Comparison of ENCODE assay signal across 10 cellular contexts in the genomic region with DNA sequence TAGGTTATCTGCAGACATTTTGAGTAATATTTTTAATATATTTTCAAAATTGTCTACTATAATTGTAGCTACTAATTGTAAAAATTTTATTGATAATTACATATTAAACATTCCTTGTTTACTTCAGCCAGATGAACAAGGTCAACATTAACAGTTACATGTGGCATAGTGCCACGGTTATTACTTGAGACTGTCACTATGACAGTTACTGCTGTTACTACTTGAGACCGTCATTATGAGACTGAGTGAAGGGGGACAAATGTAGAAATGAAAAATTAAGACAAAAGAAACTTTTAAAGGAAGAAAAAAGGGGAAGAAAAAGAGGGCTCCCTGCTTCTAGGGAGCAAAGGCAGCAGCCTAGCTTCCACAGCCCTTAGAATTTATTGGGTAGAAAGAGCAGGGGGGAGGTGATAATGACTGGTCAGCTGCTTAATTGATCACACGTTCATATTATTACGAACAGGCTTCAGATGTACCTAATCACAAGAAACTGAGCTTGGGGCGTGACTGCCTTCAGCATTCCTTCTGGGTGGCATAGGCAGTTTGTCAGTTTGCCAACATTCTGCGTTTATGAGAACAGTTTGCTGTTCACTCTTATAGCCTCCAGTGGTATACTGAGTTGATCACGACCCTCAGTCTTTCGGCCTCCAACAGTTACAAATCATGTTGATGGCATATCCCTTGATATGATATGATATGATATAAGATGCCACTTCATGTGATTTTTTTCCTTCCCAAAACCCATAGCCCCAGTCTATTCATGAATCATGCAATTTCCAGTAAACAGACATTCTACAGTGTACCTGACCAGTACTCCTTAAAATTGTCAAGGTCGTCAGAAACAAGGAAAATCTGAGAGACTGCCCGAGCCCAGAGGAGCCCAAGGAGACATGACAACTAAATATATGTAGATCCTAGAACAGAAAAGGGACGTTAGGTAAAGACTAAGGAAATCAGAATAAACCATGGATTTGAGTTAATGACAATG. TPM values are rescaled to one million over a fixed set of nuclear protein-coding genes. Genes with fewer than 3 reads are reported as not detected.
DNase-seq lines count a peak whose midpoint lies in the region; ATAC-seq and TF ChIP-seq lines count a peak whose summit lies in the region.
"Had no signal": no experiment of that assay in that cellular context is flagged by ENCODE, and none has a peak within 500 bp of the region (broad histone marks: within the 10 kb centered on the region; RNA-seq: fewer than 3 reads in every experiment).

No MANE protein-coding gene starts in this region.

- H3K27ac ChIP-seq in ascending aorta: peak overlapping the region; percentile 21 to 49
- H3K27ac ChIP-seq in right cardiac atrium (ENCODE audit: low read length): peak overlapping the region; percentile 29
- peak overlapping the region in 1 of 2 donors; percentile 3 for H3K27ac ChIP-seq in testis

- H3K9me3 Mint-ChIP-seq in activated CD8-positive, alpha-beta T cell treated with anti-CD3 and anti-CD28 coated beads for 36 hours: no peaks in the 10 kb centered on the region
- no peaks in the 10 kb centered on the region for H3K9me3 Mint-ChIP-seq in activated CD8-positive, alpha-beta T cell treated with anti-CD3 and anti-CD28 coated beads, Interleukin-2, amount 10 ng/mL, durations not matched to agents 7 days and 5 days (ENCODE audit: insufficient read depth)

- H3K9me3 ChIP-seq in ascending aorta: no peaks in the 10 kb centered on the region
- H3K9me3 ChIP-seq in right cardiac atrium (ENCODE audit: control insufficient read depth, low read length): no peaks in the 10 kb centered on the region
- H3K9me3 ChIP-seq in testis: no peaks in the 10 kb centered on the region

- 35% methylated on average over 11 of the region's 11 CpGs for WGBS in right cardiac atrium
- 33 to 53% methylated on average over 11 of the region's 11 CpGs for WGBS in testis, 2 donors

- H3K4me3 Mint-ChIP-seq in activated CD8-positive, alpha-beta T cell treated with anti-CD3 and anti-CD28 coated beads for 36 hours: no peak overlapping the region
- H3K4me3 Mint-ChIP-seq in activated CD8-positive, alpha-beta T cell treated with anti-CD3 and anti-CD28 coated beads, Interleukin-2, amount 10 ng/mL, durations not matched to agents 7 days and 5 days: no peak overlapping the region

- H3K4me1 ChIP-seq in ascending aorta (peaks cover 0 to 16% of the 10 kb centered on the region in 2 donors), right cardiac atrium (ENCODE audit: control insufficient read depth, insufficient read depth, low read length) (peaks cover 8% of the 10 kb centered on the region), testis (peaks cover 12% of the 10 kb centered on the region)

- peak overlapping the region in 1 of 2 donors; percentile 12 for H3K4me3 ChIP-seq in ascending aorta
- H3K4me3 ChIP-seq in right cardiac atrium (ENCODE audit: low read length): no peak overlapping the region
- no peak overlapping the region for H3K4me3 ChIP-seq in testis

- H3K36me3 Mint-ChIP-seq in activated CD8-positive, alpha-beta T cell treated with anti-CD3 and anti-CD28 coated beads for 36 hours (ENCODE audit: low read depth): peaks cover 27% of the 10 kb centered on the region
- peaks cover 26% of the 10 kb centered on the region for H3K36me3 Mint-ChIP-seq in activated CD8-positive, alpha-beta T cell treated with anti-CD3 and anti-CD28 coated beads, Interleukin-2, amount 10 ng/mL, durations not matched to agents 7 days and 5 days (ENCODE audit: low read depth)

- H3K36me3 ChIP-seq in ascending aorta (no peaks in the 10 kb centered on the region), testis (ENCODE audit: low read depth, missing control alignments) (no peaks in the 10 kb centered on the region)

- no peak for TF ChIP-seq POLR2A in testis (IDR thresholded peaks at IDR 0.05)

- peak overlapping the region; percentile 25 for H3K27ac Mint-ChIP-seq in activated CD8-positive, alpha-beta T cell treated with anti-CD3 and anti-CD28 coated beads for 36 hours
- H3K27ac Mint-ChIP-seq in activated CD8-positive, alpha-beta T cell treated with anti-CD3 and anti-CD28 coated beads, Interleukin-2, amount 10 ng/mL, durations not matched to agents 7 days and 5 days: no peak overlapping the region

- H3K27me3 Mint-ChIP-seq in activated CD8-positive, alpha-beta T cell treated with anti-CD3 and anti-CD28 coated beads for 36 hours: no peaks in the 10 kb centered on the region
- H3K27me3 Mint-ChIP-seq in activated CD8-positive, alpha-beta T cell treated with anti-CD3 and anti-CD28 coated beads, Interleukin-2, amount 10 ng/mL, durations not matched to agents 7 days and 5 days (ENCODE audit: low read depth): no peaks in the 10 kb centered on the region

- no peak for DNase-seq in activated CD8-positive, alpha-beta T cell treated with anti-CD3 and anti-CD28 coated beads for 36 hours
- DNase-seq in activated CD8-positive, alpha-beta T cell treated with anti-CD3 and anti-CD28 coated beads, Interleukin-2, amount 10 ng/mL, durations not matched to agents 7 days and 5 days: no peak
- DNase-seq in ascending aorta (ENCODE audit: low spot score in 2 of 2) (no peak), right cardiac atrium (no peak), testis (peak; percentile 78), GM19240 (ENCODE audit: insufficient read length, low spot score) (no peak), NCI-H1694 treated with DMSO at 0.1 percent for 48 hours (lab: John Stamatoyannopoulos, UW) (no peak)
- DNase-seq: amygdala, NCI-H524 had no signal

- ATAC-seq in activated CD8-positive, alpha-beta T cell treated with anti-CD3 and anti-CD28 coated beads for 36 hours: no peak
- ATAC-seq in activated CD8-positive, alpha-beta T cell treated with anti-CD3 and anti-CD28 coated beads, Interleukin-2, amount 10 ng/mL, durations not matched to agents 7 days and 5 days: no peak
- peak in 1 of 2 donors; percentile 32 for ATAC-seq in right cardiac atrium
- no peak for ATAC-seq in HG02642 (IDR thresholded peaks at IDR 0.05; ENCODE audit: poor library complexity, unreplicated experiment)

- CTCF ChIA-PET in activated CD8-positive, alpha-beta T cell treated with anti-CD3 and anti-CD28 coated beads for 36 hours (lab: Charles Lee): interaction anchor here (0.6 to 4.6 kb wide), 3 partner anchors 11 to 83 kb away, joined by 3 to 32 read pairs (median 6); no protein-coding TSS in a partner anchor
- CTCF ChIA-PET in activated CD8-positive, alpha-beta T cell treated with anti-CD3 and anti-CD28 coated beads, Interleukin-2, amount 10 ng/mL, durations not matched to agents 7 days and 5 days (lab: Charles Lee): interaction anchor here (1.1 to 2.9 kb wide), 2 partner anchors 9 to 83 kb away, joined by 4 to 10 read pairs; no protein-coding TSS in a partner anchor

- no peak for TF ChIP-seq CTCF in activated CD8-positive, alpha-beta T cell treated with anti-CD3 and anti-CD28 coated beads for 36 hours (IDR thresholded peaks at IDR 0.05)
- TF ChIP-seq CTCF in ascending aorta (IDR thresholded peaks at IDR 0.05) (no peak), testis (IDR thresholded peaks at IDR 0.05) (no peak)

- POLR2A ChIA-PET in activated CD8-positive, alpha-beta T cell treated with anti-CD3 and anti-CD28 coated beads for 36 hours (lab: Charles Lee): interaction anchor here (2.9 kb wide), 1 partner anchor 13 kb away, joined by 7 read pairs; the partner anchor contains the start of gene MARCHF6
- POLR2A ChIA-PET in activated CD8-positive, alpha-beta T cell treated with anti-CD3 and anti-CD28 coated beads, Interleukin-2, amount 10 ng/mL, durations not matched to agents 7 days and 5 days (lab: Charles Lee): interaction anchor here (1.0 to 1.3 kb wide), 2 partner anchors 13 kb away, joined by 3 read pairs; partner anchors contain the start of gene MARCHF6

- intact Hi-C loops in activated CD8-positive, alpha-beta T cell treated with anti-CD3 and anti-CD28 coated beads for 36 hours (cut with micrococcal nuclease): no loop called here
- intact Hi-C loops in ascending aorta (cut with DNase I) (no loop called here), right cardiac atrium (cut with DNase I) (no loop called here), testis (cut with DNase I; ENCODE audit: low total_unique reads) (no loop called here)

- H3K27me3 ChIP-seq in ascending aorta: no peaks in the 10 kb centered on the region
- no peaks in the 10 kb centered on the region for H3K27me3 ChIP-seq in right cardiac atrium (ENCODE audit: control insufficient read depth, insufficient read depth)
- H3K27me3 ChIP-seq in testis: no peaks in the 10 kb centered on the region

- peaks cover 66% of the 10 kb centered on the region for H3K4me1 Mint-ChIP-seq in activated CD8-positive, alpha-beta T cell treated with anti-CD3 and anti-CD28 coated beads for 36 hours (ENCODE audit: low read depth)
- H3K4me1 Mint-ChIP-seq in activated CD8-positive, alpha-beta T cell treated with anti-CD3 and anti-CD28 coated beads, Interleukin-2, amount 10 ng/mL, durations not matched to agents 7 days and 5 days (ENCODE audit: low read depth): peaks cover 13% of the 10 kb centered on the region

RNA-seq across cellular contexts. Expression of gene MARCHF6, which starts 13.1 kb away (rescaled TPM):
- total RNA-seq in activated CD8-positive, alpha-beta T cell treated with anti-CD3 and anti-CD28 coated beads for 36 hours: 10 to 100 TPM; 92.8 to 95.6 TPM
- total RNA-seq in activated CD8-positive, alpha-beta T cell treated with anti-CD3 and anti-CD28 coated beads, Interleukin-2, amount 10 ng/mL, durations not matched to agents 7 days and 5 days: 10 to 100 TPM; 72.2 to 80.5 TPM
- total RNA-seq in ascending aorta (47.0 TPM), right cardiac atrium (100 to 1,000 TPM; 168 to 186 (median 183) TPM), testis (100 to 1,000 TPM; 120 to 136 TPM)
- polyA plus RNA-seq in right cardiac atrium (75.7 TPM), testis (ENCODE audit: insufficient read depth, low read depth, low replicate concordance) (153 TPM)

RNA-seq across cellular contexts. Expression of gene CMBL, which starts 58.9 kb away (rescaled TPM):
- total RNA-seq in activated CD8-positive, alpha-beta T cell treated with anti-CD3 and anti-CD28 coated beads for 36 hours: 1 to 10 TPM; 1.2 to 1.4 TPM
- total RNA-seq in activated CD8-positive, alpha-beta T cell treated with anti-CD3 and anti-CD28 coated beads, Interleukin-2, amount 10 ng/mL, durations not matched to agents 7 days and 5 days: 1 to 10 TPM; 1.6 to 1.9 TPM
- total RNA-seq in ascending aorta (0.75 TPM), right cardiac atrium (10 to 100 TPM; 30.2 to 55.3 (median 49.5) TPM), testis (1 to 10 TPM; 4.3 to 7.2 TPM)
- polyA plus RNA-seq in right cardiac atrium (39.9 TPM), testis (ENCODE audit: insufficient read depth, low read depth, low replicate concordance) (16.1 TPM)
